8 cellular contexts compared by ENCODE assay signal in genomic region chr19:7366701-7367420, GRCh38. TPM values are rescaled to one million over a fixed set of nuclear protein-coding genes. Genes with fewer than 3 reads are reported as not detected.
DNase-seq lines count a peak whose midpoint lies in the region; ATAC-seq lines count a peak whose summit lies in the region.

No MANE protein-coding gene starts in this region.

- H3K4me3 ChIP-seq in mesenchymal stem cell (ENCODE audit: insufficient read depth in 1 of 2, low read depth in 1 of 2, low read length in 2 of 2), result no peak overlapping the region

- DNase-seq in activated CD4-positive, alpha-beta T cell treated with anti-CD3 and anti-CD28 coated beads for 36 hours, result peak; percentile 45
- DNase-seq in activated CD4-positive, alpha-beta T cell treated with anti-CD3 and anti-CD28 coated beads, Interleukin-2, amount 50 U/mL, for 4 hours, result no peak
- DNase-seq in NCI-H2171 (lab: John Stamatoyannopoulos, UW) (peak; percentile 16), astrocyte of the hippocampus (ENCODE audit: low read depth, low spot score) (peak; percentile 40), mesenchymal stem cell (peak; percentile 35), HK-2 (ENCODE audit: unreplicated experiment) (no peak)

- no peak overlapping the region for H3K27ac ChIP-seq in mesenchymal stem cell (ENCODE audit: low read length, poor library complexity, severe bottlenecking)

- H3K4me1 ChIP-seq in mesenchymal stem cell (ENCODE audit: control insufficient read depth, insufficient read depth, low read depth, low read length), result no peaks in the 10 kb centered on the region

- no peak overlapping the region for H3K23ac ChIP-seq in mesenchymal stem cell (ENCODE audit: low read length in 2 of 2)

- intact Hi-C loops in activated CD4-positive, alpha-beta T cell treated with anti-CD3 and anti-CD28 coated beads for 36 hours (cut with DNase I, micrococcal nuclease), result no loop called here

- no peak overlapping the region for H3K9ac ChIP-seq in mesenchymal stem cell (ENCODE audit: low read length)

- H2BK12ac ChIP-seq in mesenchymal stem cell (ENCODE audit: low read length in 2 of 2), result no peak overlapping the region

- no peaks in the 10 kb centered on the region for H3K9me3 ChIP-seq in mesenchymal stem cell (ENCODE audit: control insufficient read depth, low read length)

- no peak overlapping the region for H3K4me2 ChIP-seq in mesenchymal stem cell (ENCODE audit: low read length, poor library complexity, severe bottlenecking)

- H3K4ac ChIP-seq in mesenchymal stem cell (ENCODE audit: low read depth in 1 of 2, low read length in 2 of 2), result no peak overlapping the region

- no peak overlapping the region for H2AFZ ChIP-seq in mesenchymal stem cell (ENCODE audit: low read depth, low read length)

- POLR2A ChIA-PET in activated CD4-positive, alpha-beta T cell treated with anti-CD3 and anti-CD28 coated beads for 36 hours (lab: Charles Lee), result no interaction called here

- H2BK120ac ChIP-seq in mesenchymal stem cell (ENCODE audit: low read depth, low read length), result no peak overlapping the region

- peaks cover 28% of the 10 kb centered on the region for H3K36me3 Mint-ChIP-seq in activated CD4-positive, alpha-beta T cell treated with anti-CD3 and anti-CD28 coated beads for 36 hours (ENCODE audit: low read depth)

- no peaks in the 10 kb centered on the region for H3K9me3 Mint-ChIP-seq in activated CD4-positive, alpha-beta T cell treated with anti-CD3 and anti-CD28 coated beads for 36 hours (ENCODE audit: low read depth)

- peaks cover 28% of the 10 kb centered on the region for H3K4me1 Mint-ChIP-seq in activated CD4-positive, alpha-beta T cell treated with anti-CD3 and anti-CD28 coated beads for 36 hours

- peaks cover 0 to 6% of the 10 kb centered on the region in 2 experiments for H3K36me3 ChIP-seq in mesenchymal stem cell (ENCODE audit: control insufficient read depth in 1 of 2, insufficient read depth in 2 of 2, low read depth in 1 of 2, low read length in 2 of 2)

- WGBS in mesenchymal stem cell, result 77% methylated on average over 8 of the region's 10 CpGs

- H4K8ac ChIP-seq in mesenchymal stem cell (ENCODE audit: low read length), result no peak overlapping the region

- peaks cover 0 to 19% of the 10 kb centered on the region in 2 experiments for H3K27me3 ChIP-seq in mesenchymal stem cell (ENCODE audit: control insufficient read depth in 1 of 2, insufficient read depth in 1 of 2, low read length in 2 of 2)

- H3K79me1 ChIP-seq in mesenchymal stem cell (replicated peaks; ENCODE audit: low read length, poor library complexity, severe bottlenecking), result no peaks in the 10 kb centered on the region

- ATAC-seq in activated CD4-positive, alpha-beta T cell treated with anti-CD3 and anti-CD28 coated beads for 36 hours, result peak; percentile 89
- ATAC-seq in GM19397 (IDR thresholded peaks at IDR 0.05; ENCODE audit: unreplicated experiment), result no peak
- ATAC-seq in HG02870 (IDR thresholded peaks at IDR 0.05; ENCODE audit: unreplicated experiment), result no peak

- no peak overlapping the region for H2BK5ac ChIP-seq in mesenchymal stem cell (ENCODE audit: low read depth, low read length, poor library complexity, severe bottlenecking)

- CTCF ChIA-PET in activated CD4-positive, alpha-beta T cell treated with anti-CD3 and anti-CD28 coated beads for 36 hours (lab: Charles Lee), result interaction anchor here (0.6 to 3.0 kb wide), 25 partner anchors 8 to 1675 kb away, joined by 3 to 18 read pairs (median 4); partner anchors contain the start of gene PNPLA6

- no peak overlapping the region for H3K18ac ChIP-seq in mesenchymal stem cell (ENCODE audit: low read depth in 1 of 2, low read length in 2 of 2)

- no peak overlapping the region for H2AK5ac ChIP-seq in mesenchymal stem cell (ENCODE audit: low read length, severe bottlenecking)

- H3K27me3 Mint-ChIP-seq in activated CD4-positive, alpha-beta T cell treated with anti-CD3 and anti-CD28 coated beads for 36 hours, result no peaks in the 10 kb centered on the region

- H3K14ac ChIP-seq in mesenchymal stem cell (ENCODE audit: low read length in 2 of 2), result no peak overlapping the region

- H4K91ac ChIP-seq in mesenchymal stem cell (ENCODE audit: low read length), result no peak overlapping the region

- H3K4me3 Mint-ChIP-seq in activated CD4-positive, alpha-beta T cell treated with anti-CD3 and anti-CD28 coated beads for 36 hours, result no peak overlapping the region

- H3K27ac Mint-ChIP-seq in activated CD4-positive, alpha-beta T cell treated with anti-CD3 and anti-CD28 coated beads for 36 hours, result peak overlapping the region; percentile 42

- no peak overlapping the region for H2BK15ac ChIP-seq in mesenchymal stem cell (ENCODE audit: low read depth, poor library complexity, severe bottlenecking)

RNA-seq across cellular contexts. Expression of gene ARHGEF18, which starts 18.1 kb away (rescaled TPM):
- 10 to 100 TPM; 36.6 to 39.3 TPM for total RNA-seq in activated CD4-positive, alpha-beta T cell treated with anti-CD3 and anti-CD28 coated beads for 36 hours
- polyA plus RNA-seq in mesenchymal stem cell (2013, experiment 1 of 2), result 29.3 TPM
- 28.8 TPM for polyA plus RNA-seq in mesenchymal stem cell (2013, experiment 2 of 2)

Comparison
In these comparisons a context has a peak if more than half of its experiments do, and no peak if none do; other contexts are left out.
1. DNase-seq: peak in activated CD4-positive, alpha-beta T cell treated with anti-CD3 and anti-CD28 coated beads for 36 hours (single experiment), NCI-H2171 (single experiment), astrocyte of the hippocampus (single experiment) and mesenchymal stem cell (single experiment); none in activated CD4-positive, alpha-beta T cell treated with anti-CD3 and anti-CD28 coated beads, Interleukin-2, amount 50 U/mL, for 4 hours (0 of 2) and HK-2 (single experiment).